ENCODE assay signal across 1 cellular context in the genomic region with DNA sequence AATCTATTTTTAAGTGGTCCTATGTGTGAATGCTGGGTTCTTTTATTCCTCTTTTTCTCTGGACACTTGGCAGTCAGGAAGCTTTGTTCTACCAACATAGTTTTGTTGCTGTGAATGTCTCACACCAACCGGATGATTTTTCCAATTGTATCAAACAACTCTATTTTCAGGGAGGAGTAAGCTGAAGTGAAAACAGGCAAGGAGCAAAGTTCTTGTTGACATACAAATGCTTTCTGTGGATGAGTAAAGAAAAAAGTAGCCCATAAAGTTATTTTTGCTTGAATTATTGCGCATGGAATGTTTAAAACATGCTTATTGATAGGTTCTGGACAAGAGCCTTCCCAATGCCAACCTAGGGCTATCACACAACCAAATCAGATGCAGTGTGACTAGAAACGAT.
TF ChIP-seq lines count a peak whose summit lies in the region.

No MANE protein-coding gene starts in this region.

TF ChIP-seq in HepG2, 621 proteins besides CTCF, POLR2A, EP300 and RAD21 (continues in another document):
- TF ChIP-seq ASH2L (IDR thresholded peaks at IDR 0.05; ENCODE audit: insufficient read length, low read depth, low read length) (peak; percentile 63), MED1 (CRISPR knock-in tag; IDR thresholded peaks at IDR 0.05) (peak; percentile 25; the same call in 1 of the 2 replicates), NCOA2 (CRISPR knock-in tag; IDR thresholded peaks at IDR 0.05) (peak; percentile 75), TBX3 (IDR thresholded peaks at IDR 0.05; ENCODE audit: borderline replicate concordance) (peak; percentile 27; the same call in 1 of the 2 replicates), HCFC1 (IDR thresholded peaks at IDR 0.05; ENCODE audit: low read depth, low read length) (no peak), HIVEP1 (CRISPR knock-in tag; IDR thresholded peaks at IDR 0.05) (no peak), ZNF609 (CRISPR knock-in tag; IDR thresholded peaks at IDR 0.05; ENCODE audit: borderline replicate concordance) (peak; percentile 49; the same call in 1 of the 2 replicates), MIER3 (CRISPR knock-in tag; IDR thresholded peaks at IDR 0.05; ENCODE audit: borderline replicate concordance) (peak; percentile 70; the same call in 1 of the 2 replicates), MAFF (IDR thresholded peaks at IDR 0.05; ENCODE audit: low read depth, low read length) (no peak), BCL3 (CRISPR knock-in tag; IDR thresholded peaks at IDR 0.05) (no peak), SAP130 (CRISPR knock-in tag; IDR thresholded peaks at IDR 0.05; ENCODE audit: low read depth) (peak; percentile 79), RCOR2 (CRISPR knock-in tag; IDR thresholded peaks at IDR 0.05) (0 out of 2 replicates have a peak, but pooled peaks have one; percentile 1), HMG20B (CRISPR knock-in tag; conservative IDR thresholded peaks at IDR 0.05) (no peak), BCL6 (CRISPR knock-in tag; IDR thresholded peaks at IDR 0.05) (peak; percentile 88), FOXK2 (IDR thresholded peaks at IDR 0.05) (peak; percentile 53; the same call in 1 of the 2 replicates), ARID3A (IDR thresholded peaks at IDR 0.05; ENCODE audit: low read depth, low read length) (peak; percentile 93), RFX3 (CRISPR knock-in tag; IDR thresholded peaks at IDR 0.05) (no peak), HMG20A (CRISPR knock-in tag; IDR thresholded peaks at IDR 0.05; ENCODE audit: borderline replicate concordance) (peak; percentile 74; the same call in 1 of the 2 replicates), FOSL2 (CRISPR knock-in tag; IDR thresholded peaks at IDR 0.05) (0 out of 2 replicates have a peak, but pooled peaks have one; percentile 33), SOX13 (IDR thresholded peaks at IDR 0.05) (no peak), SOX13 (CRISPR knock-in tag; conservative IDR thresholded peaks at IDR 0.05 in 1 of 2, IDR thresholded peaks at IDR 0.05 in 1 of 2) (peak in 1 of 2 experiments; percentile 87; a peak in 2 of 4 replicates), SMARCC2 (IDR thresholded peaks at IDR 0.05) (peak; percentile 89; the same call in 1 of the 2 replicates), ISL2 (CRISPR knock-in tag; IDR thresholded peaks at IDR 0.05) (no peak), FOXK1 (CRISPR knock-in tag; IDR thresholded peaks at IDR 0.05; ENCODE audit: borderline replicate concordance, low read depth) (peak; percentile 47; the same call in 1 of the 2 replicates), SNAPC2 (CRISPR knock-in tag; IDR thresholded peaks at IDR 0.05) (0 out of 2 replicates have a peak, but pooled peaks have one; percentile 55), ZGPAT (CRISPR knock-in tag; IDR thresholded peaks at IDR 0.05) (peak; percentile 67), MEF2D (CRISPR knock-in tag; IDR thresholded peaks at IDR 0.05) (no peak), MZF1 (CRISPR knock-in tag; IDR thresholded peaks at IDR 0.05; ENCODE audit: borderline replicate concordance) (no peak), TEAD3 (CRISPR knock-in tag; optimal IDR thresholded peaks at IDR 0.05; ENCODE audit: borderline replicate concordance) (peak; percentile 79), SOX5 (CRISPR knock-in tag; IDR thresholded peaks at IDR 0.05; ENCODE audit: borderline replicate concordance) (peak; percentile 84; the same call in 1 of the 2 replicates), NCOR1 (IDR thresholded peaks at IDR 0.05; ENCODE audit: borderline replicate concordance, low read length) (peak; percentile 47; the same call in 1 of the 2 replicates), HDAC1 (CRISPR knock-in tag; IDR thresholded peaks at IDR 0.05) (peak; percentile 47; the same call in 1 of the 2 replicates), NFIC (IDR thresholded peaks at IDR 0.05; ENCODE audit: low read length) (peak; percentile 33; the same call in 1 of the 2 replicates), HMGA1 (CRISPR knock-in tag; conservative IDR thresholded peaks at IDR 0.05) (no peak), NFKB2 (CRISPR knock-in tag; IDR thresholded peaks at IDR 0.05; ENCODE audit: borderline replicate concordance) (no peak), ZNF792 (CRISPR knock-in tag; IDR thresholded peaks at IDR 0.05) (peak; percentile 36; the same call in 1 of the 2 replicates), LCORL (IDR thresholded peaks at IDR 0.05) (no peak; the same call in 1 of the 2 replicates), LCORL (CRISPR knock-in tag; IDR thresholded peaks at IDR 0.05) (peak; percentile 36; the same call in 1 of the 2 replicates), FOXA1 (IDR thresholded peaks at IDR 0.05) (peak; percentile 73), FOXA1 (CRISPR knock-in tag; IDR thresholded peaks at IDR 0.05) (peak; percentile 86), KAT7 (CRISPR knock-in tag; IDR thresholded peaks at IDR 0.05; ENCODE audit: borderline replicate concordance) (no peak), ELF3 (CRISPR knock-in tag; IDR thresholded peaks at IDR 0.05) (no peak), TCF7 (IDR thresholded peaks at IDR 0.05; ENCODE audit: low read depth) (peak; percentile 44; the same call in 1 of the 2 replicates)
- TF ChIP-seq, protein P1, sequence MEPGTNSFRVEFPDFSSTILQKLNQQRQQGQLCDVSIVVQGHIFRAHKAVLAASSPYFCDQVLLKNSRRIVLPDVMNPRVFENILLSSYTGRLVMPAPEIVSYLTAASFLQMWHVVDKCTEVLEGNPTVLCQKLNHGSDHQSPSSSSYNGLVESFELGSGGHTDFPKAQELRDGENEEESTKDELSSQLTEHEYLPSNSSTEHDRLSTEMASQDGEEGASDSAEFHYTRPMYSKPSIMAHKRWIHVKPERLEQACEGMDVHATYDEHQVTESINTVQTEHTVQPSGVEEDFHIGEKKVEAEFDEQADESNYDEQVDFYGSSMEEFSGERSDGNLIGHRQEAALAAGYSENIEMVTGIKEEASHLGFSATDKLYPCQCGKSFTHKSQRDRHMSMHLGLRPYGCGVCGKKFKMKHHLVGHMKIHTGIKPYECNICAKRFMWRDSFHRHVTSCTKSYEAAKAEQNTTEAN (CRISPR knock-in tag; conservative IDR thresholded peaks at IDR 0.05), result no peak
- TF ChIP-seq, protein P2, sequence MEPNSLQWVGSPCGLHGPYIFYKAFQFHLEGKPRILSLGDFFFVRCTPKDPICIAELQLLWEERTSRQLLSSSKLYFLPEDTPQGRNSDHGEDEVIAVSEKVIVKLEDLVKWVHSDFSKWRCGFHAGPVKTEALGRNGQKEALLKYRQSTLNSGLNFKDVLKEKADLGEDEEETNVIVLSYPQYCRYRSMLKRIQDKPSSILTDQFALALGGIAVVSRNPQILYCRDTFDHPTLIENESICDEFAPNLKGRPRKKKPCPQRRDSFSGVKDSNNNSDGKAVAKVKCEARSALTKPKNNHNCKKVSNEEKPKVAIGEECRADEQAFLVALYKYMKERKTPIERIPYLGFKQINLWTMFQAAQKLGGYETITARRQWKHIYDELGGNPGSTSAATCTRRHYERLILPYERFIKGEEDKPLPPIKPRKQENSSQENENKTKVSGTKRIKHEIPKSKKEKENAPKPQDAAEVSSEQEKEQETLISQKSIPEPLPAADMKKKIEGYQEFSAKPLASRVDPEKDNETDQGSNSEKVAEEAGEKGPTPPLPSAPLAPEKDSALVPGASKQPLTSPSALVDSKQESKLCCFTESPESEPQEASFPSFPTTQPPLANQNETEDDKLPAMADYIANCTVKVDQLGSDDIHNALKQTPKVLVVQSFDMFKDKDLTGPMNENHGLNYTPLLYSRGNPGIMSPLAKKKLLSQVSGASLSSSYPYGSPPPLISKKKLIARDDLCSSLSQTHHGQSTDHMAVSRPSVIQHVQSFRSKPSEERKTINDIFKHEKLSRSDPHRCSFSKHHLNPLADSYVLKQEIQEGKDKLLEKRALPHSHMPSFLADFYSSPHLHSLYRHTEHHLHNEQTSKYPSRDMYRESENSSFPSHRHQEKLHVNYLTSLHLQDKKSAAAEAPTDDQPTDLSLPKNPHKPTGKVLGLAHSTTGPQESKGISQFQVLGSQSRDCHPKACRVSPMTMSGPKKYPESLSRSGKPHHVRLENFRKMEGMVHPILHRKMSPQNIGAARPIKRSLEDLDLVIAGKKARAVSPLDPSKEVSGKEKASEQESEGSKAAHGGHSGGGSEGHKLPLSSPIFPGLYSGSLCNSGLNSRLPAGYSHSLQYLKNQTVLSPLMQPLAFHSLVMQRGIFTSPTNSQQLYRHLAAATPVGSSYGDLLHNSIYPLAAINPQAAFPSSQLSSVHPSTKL (CRISPR knock-in tag; IDR thresholded peaks at IDR 0.05), result peak; percentile 86
- TF ChIP-seq, protein P3, sequence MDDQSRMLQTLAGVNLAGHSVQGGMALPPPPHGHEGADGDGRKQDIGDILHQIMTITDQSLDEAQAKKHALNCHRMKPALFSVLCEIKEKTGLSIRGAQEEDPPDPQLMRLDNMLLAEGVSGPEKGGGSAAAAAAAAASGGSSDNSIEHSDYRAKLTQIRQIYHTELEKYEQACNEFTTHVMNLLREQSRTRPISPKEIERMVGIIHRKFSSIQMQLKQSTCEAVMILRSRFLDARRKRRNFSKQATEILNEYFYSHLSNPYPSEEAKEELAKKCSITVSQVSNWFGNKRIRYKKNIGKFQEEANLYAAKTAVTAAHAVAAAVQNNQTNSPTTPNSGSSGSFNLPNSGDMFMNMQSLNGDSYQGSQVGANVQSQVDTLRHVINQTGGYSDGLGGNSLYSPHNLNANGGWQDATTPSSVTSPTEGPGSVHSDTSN (CRISPR knock-in tag; IDR thresholded peaks at IDR 0.05; ENCODE audit: borderline replicate concordance), result no peak
- TF ChIP-seq, protein P4, sequence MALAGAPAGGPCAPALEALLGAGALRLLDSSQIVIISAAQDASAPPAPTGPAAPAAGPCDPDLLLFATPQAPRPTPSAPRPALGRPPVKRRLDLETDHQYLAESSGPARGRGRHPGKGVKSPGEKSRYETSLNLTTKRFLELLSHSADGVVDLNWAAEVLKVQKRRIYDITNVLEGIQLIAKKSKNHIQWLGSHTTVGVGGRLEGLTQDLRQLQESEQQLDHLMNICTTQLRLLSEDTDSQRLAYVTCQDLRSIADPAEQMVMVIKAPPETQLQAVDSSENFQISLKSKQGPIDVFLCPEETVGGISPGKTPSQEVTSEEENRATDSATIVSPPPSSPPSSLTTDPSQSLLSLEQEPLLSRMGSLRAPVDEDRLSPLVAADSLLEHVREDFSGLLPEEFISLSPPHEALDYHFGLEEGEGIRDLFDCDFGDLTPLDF (CRISPR knock-in tag; IDR thresholded peaks at IDR 0.05), result no peak
